ENCODE assay signal across 8 cellular contexts in genomic region chr6:134247271-134247833, GRCh38.
DNase-seq lines count a peak whose midpoint lies in the region; ATAC-seq and TF ChIP-seq lines count a peak whose summit lies in the region.

No MANE protein-coding gene starts in this region.

- H3K27ac Mint-ChIP-seq in CD8-positive, alpha-beta memory T cell, result peak overlapping the region; percentile 88 to 99 (median 97)
- no peak overlapping the region for H3K27ac Mint-ChIP-seq in WTC11

- peaks cover 65% of the 10 kb centered on the region for H3K4me1 ChIP-seq in CD8-positive, alpha-beta memory T cell (ENCODE audit: insufficient read depth, low read length)

- ATAC-seq in GM21529 (IDR thresholded peaks at IDR 0.05; ENCODE audit: unreplicated experiment) (peak; percentile 96), WTC11 (no peak)

- no peaks in the 10 kb centered on the region for H3K9me3 Mint-ChIP-seq in CD8-positive, alpha-beta memory T cell
- no peaks in the 10 kb centered on the region for H3K9me3 Mint-ChIP-seq in WTC11

- peaks cover 0 to 3% (median 0%) of the 10 kb centered on the region in 3 donors for H3K36me3 Mint-ChIP-seq in CD8-positive, alpha-beta memory T cell
- no peaks in the 10 kb centered on the region for H3K36me3 Mint-ChIP-seq in WTC11

- H3K9me3 ChIP-seq in CD8-positive, alpha-beta memory T cell (ENCODE audit: low read length), result no peaks in the 10 kb centered on the region

- DNase-seq in CD8-positive, alpha-beta memory T cell, result peak; percentile 51 to 95 (median 87)
- peak; percentile 19 for DNase-seq in NCI-H2081 treated with DMSO at 0.1 percent for 48 hours (lab: John Stamatoyannopoulos, UW)
- peak; percentile 72 for DNase-seq in activated naive CD4-positive, alpha-beta T cell treated with Interleukin-2 at 50 U/mL for 16 hours
- peak; percentile 77 for DNase-seq in stimulated activated CD4-positive, alpha-beta T cell treated with anti-CD3 and anti-CD28 coated beads, Interleukin-1b, Interleukin-23, amount 100 ng/mL, for 48 hours
- DNase-seq in superior temporal gyrus (ENCODE audit: extremely low spot score), result no peak
- no peak for DNase-seq in WTC11 (ENCODE audit: low spot score)
- DNase-seq in NOMO-1 treated with dmso at 0.1 percent for 144 hours (lab: John Stamatoyannopoulos, UW; ENCODE audit: unreplicated experiment), result no peak

- H3K27me3 Mint-ChIP-seq in CD8-positive, alpha-beta memory T cell, result peaks cover 0 to 2% of the 10 kb centered on the region in 2 donors
- H3K27me3 Mint-ChIP-seq in WTC11 (ENCODE audit: low read depth), result no peaks in the 10 kb centered on the region; the same call in 1 of the 2 replicates

- H3K27me3 ChIP-seq in CD8-positive, alpha-beta memory T cell (ENCODE audit: insufficient read depth, low read length, poor library complexity, severe bottlenecking), result no peaks in the 10 kb centered on the region

- H3K27ac ChIP-seq in CD8-positive, alpha-beta memory T cell (ENCODE audit: low read depth, low read length), result no peak overlapping the region

- no peaks in the 10 kb centered on the region for H3K36me3 ChIP-seq in CD8-positive, alpha-beta memory T cell (ENCODE audit: insufficient read depth, low read length)

- peaks cover 53 to 60% (median 57%) of the 10 kb centered on the region in 3 donors for H3K4me1 Mint-ChIP-seq in CD8-positive, alpha-beta memory T cell
- H3K4me1 Mint-ChIP-seq in WTC11, result peaks cover 12% of the 10 kb centered on the region

- CTCF ChIA-PET in CD8-positive, alpha-beta memory T cell (lab: Charles Lee), result interaction anchor here (1.0 kb wide), 1 partner anchor 49 kb away, joined by 3 read pairs; no protein-coding TSS in a partner anchor
- CTCF ChIA-PET in WTC11 (lab: Charles Lee), result no interaction called here

- POLR2A ChIA-PET in CD8-positive, alpha-beta memory T cell (lab: Charles Lee), result interaction anchor here (0.6 kb wide), 1 partner anchor 8 kb away, joined by 3 read pairs; no protein-coding TSS in a partner anchor
- POLR2A ChIA-PET in WTC11 (lab: Charles Lee), result no interaction called here

- H3K4me3 Mint-ChIP-seq in CD8-positive, alpha-beta memory T cell, result peak overlapping the region; percentile 28 to 86 (median 49)
- no peak overlapping the region for H3K4me3 Mint-ChIP-seq in WTC11

- H3K4me3 ChIP-seq in CD8-positive, alpha-beta memory T cell (ENCODE audit: low read length), result peak overlapping the region; percentile 13

- TF ChIP-seq CTCF in WTC11 (IDR thresholded peaks at IDR 0.05), result no peak

TF ChIP-seq in WTC11, 78 proteins besides CTCF, POLR2A, EP300 and RAD21:
- no peak for TF ChIP-seq SOX15 (CRISPR knock-in tag; IDR thresholded peaks at IDR 0.05)
- no peak for TF ChIP-seq SMAD4 (CRISPR knock-in tag; IDR thresholded peaks at IDR 0.05)

Comparison
In these comparisons a context has a peak if more than half of its experiments do, and no peak if none do; other contexts are left out.
1. DNase-seq: peak in CD8-positive, alpha-beta memory T cell (5 of 5), NCI-H2081 treated with DMSO at 0.1 percent for 48 hours (single experiment), activated naive CD4-positive, alpha-beta T cell treated with Interleukin-2 at 50 U/mL for 16 hours (single experiment) and stimulated activated CD4-positive, alpha-beta T cell treated with anti-CD3 and anti-CD28 coated beads, Interleukin-1b, Interleukin-23, amount 100 ng/mL, for 48 hours (single experiment); none in superior temporal gyrus (single experiment), WTC11 (single experiment) and NOMO-1 treated with dmso at 0.1 percent for 144 hours (single experiment).